ENCODE assay signal across 8 cellular contexts in the genomic region with DNA sequence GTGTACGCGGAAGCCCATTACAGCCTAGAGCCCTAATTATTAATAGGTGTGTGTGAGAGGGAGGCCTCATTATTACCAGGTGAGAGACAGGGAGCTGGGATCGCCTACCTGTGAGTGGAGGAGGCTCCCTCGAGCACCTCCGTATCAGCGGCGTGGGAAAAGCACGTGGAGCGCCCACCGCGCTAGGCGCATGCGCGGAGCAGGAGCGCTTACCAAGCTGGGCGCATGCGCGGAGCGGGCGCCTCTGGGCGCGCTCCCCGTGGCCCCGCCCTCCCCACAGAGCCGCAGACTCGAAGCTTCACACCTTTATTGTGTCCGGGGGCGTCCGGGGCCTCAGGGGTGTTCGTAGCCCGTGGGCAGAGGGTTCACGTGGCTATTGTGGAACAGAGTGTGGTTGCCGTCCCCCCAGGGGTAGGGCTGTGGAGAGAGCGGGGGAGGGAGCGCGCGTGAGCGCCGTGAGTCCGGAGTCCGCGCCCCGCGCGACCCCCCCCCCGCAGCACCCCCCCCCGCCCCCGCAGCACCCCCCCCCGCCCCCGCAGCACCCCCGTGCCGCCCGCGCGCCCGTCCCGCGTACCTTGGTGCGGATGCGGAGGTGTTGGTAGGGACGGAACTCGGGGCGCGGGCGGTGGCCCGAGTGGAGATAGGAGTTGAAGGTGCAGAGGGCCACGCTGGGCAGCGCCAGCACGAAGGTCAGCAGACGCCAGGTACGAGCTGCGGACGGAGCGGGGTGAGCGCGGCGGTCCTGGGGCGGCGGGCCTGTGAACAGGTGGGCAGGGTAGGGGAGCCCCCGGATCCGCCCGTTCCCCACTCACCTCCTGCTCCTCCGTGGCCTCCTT. TPM values are rescaled to one million over a fixed set of nuclear protein-coding genes. Genes with fewer than 3 reads are reported as not detected.
A peak's percentile ranks its signal among the peaks of the same experiment; 100 is the strongest.
DNase-seq lines count a peak whose midpoint lies in the region; ATAC-seq and TF ChIP-seq lines count a peak whose summit lies in the region.

No MANE protein-coding gene starts in this region.

- no peak overlapping the region for H3K27ac Mint-ChIP-seq in activated CD8-positive, alpha-beta T cell treated with anti-CD3 and anti-CD28 coated beads for 36 hours

- ATAC-seq in activated CD8-positive, alpha-beta T cell treated with anti-CD3 and anti-CD28 coated beads for 36 hours, result peak; percentile 67
- no peak for ATAC-seq in GM21367 (IDR thresholded peaks at IDR 0.05; ENCODE audit: unreplicated experiment)
- no peak for ATAC-seq in GM21423 (IDR thresholded peaks at IDR 0.05; ENCODE audit: unreplicated experiment)
- ATAC-seq in GM18907 (IDR thresholded peaks at IDR 0.05; ENCODE audit: unreplicated experiment), result no peak

- intact Hi-C loops in activated CD8-positive, alpha-beta T cell treated with anti-CD3 and anti-CD28 coated beads for 36 hours (cut with micrococcal nuclease), result no loop called here

- DNase-seq in GM10266 (ENCODE audit: extremely low spot score), result peak; percentile 67
- DNase-seq in activated CD8-positive, alpha-beta T cell treated with anti-CD3 and anti-CD28 coated beads for 36 hours, result peak; percentile 71
- DNase-seq in effector memory CD4-positive, alpha-beta T cell, result peak; percentile 21 to 53 (median 49)
- DNase-seq in stimulated activated CD8-positive, alpha-beta memory T cell treated with anti-CD3 and anti-CD28 coated beads, Interleukin-7, amount 100 ng/mL, for 1 hour (ENCODE audit: low read depth in 2 of 2), result peak; percentile 35 to 48

- no peaks in the 10 kb centered on the region for H3K4me1 ChIP-seq in effector memory CD4-positive, alpha-beta T cell (ENCODE audit: control insufficient read depth, insufficient read depth, low read length, poor library complexity, severe bottlenecking)
- H3K4me1 ChIP-seq in mucosa of rectum (ENCODE audit: control insufficient read depth in 2 of 2, insufficient read depth in 2 of 2, low read length in 2 of 2), result peaks cover 2 to 3% of the 10 kb centered on the region in 2 donors

- no peaks in the 10 kb centered on the region for H3K9me3 ChIP-seq in effector memory CD4-positive, alpha-beta T cell (ENCODE audit: control insufficient read depth, low read length)
- no peaks in the 10 kb centered on the region for H3K9me3 ChIP-seq in mucosa of rectum (ENCODE audit: control insufficient read depth in 2 of 2, low read length in 2 of 2)

- H3K9ac ChIP-seq in mucosa of rectum (ENCODE audit: low read depth in 1 of 2, low read length in 2 of 2), result no peak overlapping the region

- no peaks in the 10 kb centered on the region for H3K27me3 ChIP-seq in effector memory CD4-positive, alpha-beta T cell (replicated peaks; ENCODE audit: control insufficient read depth, insufficient read depth, low read length, poor library complexity, severe bottlenecking)
- peaks cover 0 to 8% of the 10 kb centered on the region in 2 donors for H3K27me3 ChIP-seq in mucosa of rectum (ENCODE audit: control insufficient read depth in 2 of 2, insufficient read depth in 2 of 2, low read length in 2 of 2)

- CTCF ChIA-PET in activated CD8-positive, alpha-beta T cell treated with anti-CD3 and anti-CD28 coated beads for 36 hours (lab: Charles Lee), result interaction anchor here (0.6 to 2.7 kb wide), 7 partner anchors 15 to 285 kb away, joined by 3 to 17 read pairs (median 4); a partner anchor contains a TSS

- POLR2A ChIA-PET in activated CD8-positive, alpha-beta T cell treated with anti-CD3 and anti-CD28 coated beads for 36 hours (lab: Charles Lee), result interaction anchor here (0.5 to 1.6 kb wide), 3 partner anchors 183 to 248 kb away, joined by 3 to 7 read pairs (median 3); a partner anchor contains a TSS

- H3K4me1 Mint-ChIP-seq in activated CD8-positive, alpha-beta T cell treated with anti-CD3 and anti-CD28 coated beads for 36 hours (ENCODE audit: low read depth), result peaks cover 19% of the 10 kb centered on the region

- TF ChIP-seq CTCF in GM10266 (IDR thresholded peaks at IDR 0.05; ENCODE audit: control insufficient read depth, insufficient read depth, low read depth, missing control alignments), result no peak
- no peak for TF ChIP-seq CTCF in activated CD8-positive, alpha-beta T cell treated with anti-CD3 and anti-CD28 coated beads for 36 hours (IDR thresholded peaks at IDR 0.05)

- no peaks in the 10 kb centered on the region for H3K36me3 ChIP-seq in effector memory CD4-positive, alpha-beta T cell (ENCODE audit: control insufficient read depth, insufficient read depth, low read length)
- no peaks in the 10 kb centered on the region for H3K36me3 ChIP-seq in mucosa of rectum (ENCODE audit: control insufficient read depth in 2 of 2, insufficient read depth in 2 of 2, low read length in 2 of 2)

- H3K27ac ChIP-seq in effector memory CD4-positive, alpha-beta T cell (ENCODE audit: insufficient read depth, low read length, poor library complexity, severe bottlenecking), result no peak overlapping the region
- H3K27ac ChIP-seq in mucosa of rectum (ENCODE audit: low read depth in 2 of 2, low read length in 2 of 2), result no peak overlapping the region

- H3K27me3 Mint-ChIP-seq in activated CD8-positive, alpha-beta T cell treated with anti-CD3 and anti-CD28 coated beads for 36 hours, result peaks cover 10% of the 10 kb centered on the region

- no peaks in the 10 kb centered on the region for H3K36me3 Mint-ChIP-seq in activated CD8-positive, alpha-beta T cell treated with anti-CD3 and anti-CD28 coated beads for 36 hours (ENCODE audit: low read depth)

- H3K9me3 Mint-ChIP-seq in activated CD8-positive, alpha-beta T cell treated with anti-CD3 and anti-CD28 coated beads for 36 hours, result no peaks in the 10 kb centered on the region

- no peak overlapping the region for H3K4me3 ChIP-seq in effector memory CD4-positive, alpha-beta T cell (ENCODE audit: insufficient read depth, low read depth, low read length, poor library complexity, severe bottlenecking)
- H3K4me3 ChIP-seq in mucosa of rectum (ENCODE audit: low read length in 2 of 2), result peak overlapping the region; percentile 13 to 30

- H3K4me3 Mint-ChIP-seq in activated CD8-positive, alpha-beta T cell treated with anti-CD3 and anti-CD28 coated beads for 36 hours, result no peak overlapping the region

RNA-seq across cellular contexts. Expression of a gene that starts 0.5 kb away (rescaled TPM):
- not detected for total RNA-seq in activated CD8-positive, alpha-beta T cell treated with anti-CD3 and anti-CD28 coated beads for 36 hours

RNA-seq across cellular contexts. Expression of a gene that starts 14.9 kb away (rescaled TPM):
- not detected for total RNA-seq in activated CD8-positive, alpha-beta T cell treated with anti-CD3 and anti-CD28 coated beads for 36 hours

RNA-seq across cellular contexts. Expression of a gene that starts 31.6 kb away (rescaled TPM):
- total RNA-seq in activated CD8-positive, alpha-beta T cell treated with anti-CD3 and anti-CD28 coated beads for 36 hours, result 10 to 100 TPM in 1 of 2 experiments, 1 to 10 TPM in 1; 8.2 to 10.0 TPM

RNA-seq across cellular contexts. Expression of a gene that starts 34.5 kb away (rescaled TPM):
- total RNA-seq in activated CD8-positive, alpha-beta T cell treated with anti-CD3 and anti-CD28 coated beads for 36 hours, result not detected

RNA-seq across cellular contexts. Expression of a gene that starts 44.3 kb away (rescaled TPM):
- total RNA-seq in activated CD8-positive, alpha-beta T cell treated with anti-CD3 and anti-CD28 coated beads for 36 hours, result 1 to 10 TPM in 1 of 2 experiments, under 1 TPM in 1; 0.92 to 1.2 TPM
